Comparison of ENCODE assay signal across 1 cellular context in the genomic region with DNA sequence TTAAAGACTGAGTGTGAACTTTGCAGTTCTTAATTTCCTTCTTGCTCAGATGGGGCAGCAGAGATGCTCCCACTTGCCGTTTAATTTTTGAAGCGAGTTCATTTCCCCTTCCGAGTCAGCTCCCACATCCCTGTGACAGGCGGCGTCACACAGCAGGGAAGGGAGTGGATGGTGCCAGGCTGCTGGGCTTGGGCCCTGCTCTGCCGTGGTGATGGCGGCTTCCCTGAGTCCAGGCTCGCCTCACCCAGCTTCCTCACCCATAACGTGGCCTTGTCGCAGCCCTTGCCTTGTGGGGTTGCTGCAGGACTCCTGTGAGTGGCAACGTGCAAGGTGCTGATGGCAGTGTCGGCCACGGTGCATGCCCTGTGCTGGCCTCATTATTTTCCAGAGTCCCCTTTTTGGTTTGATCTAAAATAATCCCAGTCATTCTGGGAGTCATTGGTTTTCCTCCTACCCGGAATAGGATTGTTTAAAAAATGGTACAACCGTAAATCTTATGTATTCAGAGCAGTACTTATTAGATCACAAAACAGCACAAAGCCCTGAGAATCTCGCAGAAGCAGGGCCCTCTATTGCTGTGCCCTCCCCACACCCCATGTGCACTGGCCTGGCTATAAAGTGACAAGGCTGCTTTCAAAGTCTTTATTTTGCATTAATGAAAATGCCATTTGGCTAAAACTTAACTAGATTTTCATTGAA.
TF ChIP-seq lines count a peak whose summit lies in the region.

No MANE protein-coding gene starts in this region.

TF ChIP-seq in H1, 55 proteins besides CTCF, POLR2A, EP300 and RAD21:
- TF ChIP-seq, protein P1, sequence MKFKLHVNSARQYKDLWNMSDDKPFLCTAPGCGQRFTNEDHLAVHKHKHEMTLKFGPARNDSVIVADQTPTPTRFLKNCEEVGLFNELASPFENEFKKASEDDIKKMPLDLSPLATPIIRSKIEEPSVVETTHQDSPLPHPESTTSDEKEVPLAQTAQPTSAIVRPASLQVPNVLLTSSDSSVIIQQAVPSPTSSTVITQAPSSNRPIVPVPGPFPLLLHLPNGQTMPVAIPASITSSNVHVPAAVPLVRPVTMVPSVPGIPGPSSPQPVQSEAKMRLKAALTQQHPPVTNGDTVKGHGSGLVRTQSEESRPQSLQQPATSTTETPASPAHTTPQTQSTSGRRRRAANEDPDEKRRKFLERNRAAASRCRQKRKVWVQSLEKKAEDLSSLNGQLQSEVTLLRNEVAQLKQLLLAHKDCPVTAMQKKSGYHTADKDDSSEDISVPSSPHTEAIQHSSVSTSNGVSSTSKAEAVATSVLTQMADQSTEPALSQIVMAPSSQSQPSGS (IDR thresholded peaks at IDR 0.05; ENCODE audit: low read length): no peak
- TF ChIP-seq ZNF274 (IDR thresholded peaks at IDR 0.05; ENCODE audit: borderline replicate concordance, extremely low read depth, low read length) (no peak), HDAC2 (IDR thresholded peaks at IDR 0.05; ENCODE audit: borderline replicate concordance in 1 of 2, low read depth in 2 of 2, low read length in 2 of 2) (no peak), SUZ12 (IDR thresholded peaks at IDR 0.05; ENCODE audit: low read length) (no peak), SP1 (IDR thresholded peaks at IDR 0.05; ENCODE audit: low read depth, low read length) (no peak), CREB1 (IDR thresholded peaks at IDR 0.05) (no peak), GTF2F1 (IDR thresholded peaks at IDR 0.05; ENCODE audit: borderline replicate concordance, low read depth, low read length) (no peak), RXRA (IDR thresholded peaks at IDR 0.05; ENCODE audit: insufficient read depth, low read depth, low read length) (no peak), HDAC6 (IDR thresholded peaks at IDR 0.05; ENCODE audit: low read depth, low read length) (no peak), TBP (IDR thresholded peaks at IDR 0.05; ENCODE audit: low read depth, low read length) (no peak), SIRT6 (IDR thresholded peaks at IDR 0.05; ENCODE audit: low read length) (no peak), SRF (IDR thresholded peaks at IDR 0.05; ENCODE audit: low read depth, low read length) (no peak), GABPA (IDR thresholded peaks at IDR 0.05; ENCODE audit: borderline replicate concordance, insufficient read depth, low read length) (no peak), CHD2 (IDR thresholded peaks at IDR 0.05; ENCODE audit: low read length) (no peak)
- TF ChIP-seq, protein P2, sequence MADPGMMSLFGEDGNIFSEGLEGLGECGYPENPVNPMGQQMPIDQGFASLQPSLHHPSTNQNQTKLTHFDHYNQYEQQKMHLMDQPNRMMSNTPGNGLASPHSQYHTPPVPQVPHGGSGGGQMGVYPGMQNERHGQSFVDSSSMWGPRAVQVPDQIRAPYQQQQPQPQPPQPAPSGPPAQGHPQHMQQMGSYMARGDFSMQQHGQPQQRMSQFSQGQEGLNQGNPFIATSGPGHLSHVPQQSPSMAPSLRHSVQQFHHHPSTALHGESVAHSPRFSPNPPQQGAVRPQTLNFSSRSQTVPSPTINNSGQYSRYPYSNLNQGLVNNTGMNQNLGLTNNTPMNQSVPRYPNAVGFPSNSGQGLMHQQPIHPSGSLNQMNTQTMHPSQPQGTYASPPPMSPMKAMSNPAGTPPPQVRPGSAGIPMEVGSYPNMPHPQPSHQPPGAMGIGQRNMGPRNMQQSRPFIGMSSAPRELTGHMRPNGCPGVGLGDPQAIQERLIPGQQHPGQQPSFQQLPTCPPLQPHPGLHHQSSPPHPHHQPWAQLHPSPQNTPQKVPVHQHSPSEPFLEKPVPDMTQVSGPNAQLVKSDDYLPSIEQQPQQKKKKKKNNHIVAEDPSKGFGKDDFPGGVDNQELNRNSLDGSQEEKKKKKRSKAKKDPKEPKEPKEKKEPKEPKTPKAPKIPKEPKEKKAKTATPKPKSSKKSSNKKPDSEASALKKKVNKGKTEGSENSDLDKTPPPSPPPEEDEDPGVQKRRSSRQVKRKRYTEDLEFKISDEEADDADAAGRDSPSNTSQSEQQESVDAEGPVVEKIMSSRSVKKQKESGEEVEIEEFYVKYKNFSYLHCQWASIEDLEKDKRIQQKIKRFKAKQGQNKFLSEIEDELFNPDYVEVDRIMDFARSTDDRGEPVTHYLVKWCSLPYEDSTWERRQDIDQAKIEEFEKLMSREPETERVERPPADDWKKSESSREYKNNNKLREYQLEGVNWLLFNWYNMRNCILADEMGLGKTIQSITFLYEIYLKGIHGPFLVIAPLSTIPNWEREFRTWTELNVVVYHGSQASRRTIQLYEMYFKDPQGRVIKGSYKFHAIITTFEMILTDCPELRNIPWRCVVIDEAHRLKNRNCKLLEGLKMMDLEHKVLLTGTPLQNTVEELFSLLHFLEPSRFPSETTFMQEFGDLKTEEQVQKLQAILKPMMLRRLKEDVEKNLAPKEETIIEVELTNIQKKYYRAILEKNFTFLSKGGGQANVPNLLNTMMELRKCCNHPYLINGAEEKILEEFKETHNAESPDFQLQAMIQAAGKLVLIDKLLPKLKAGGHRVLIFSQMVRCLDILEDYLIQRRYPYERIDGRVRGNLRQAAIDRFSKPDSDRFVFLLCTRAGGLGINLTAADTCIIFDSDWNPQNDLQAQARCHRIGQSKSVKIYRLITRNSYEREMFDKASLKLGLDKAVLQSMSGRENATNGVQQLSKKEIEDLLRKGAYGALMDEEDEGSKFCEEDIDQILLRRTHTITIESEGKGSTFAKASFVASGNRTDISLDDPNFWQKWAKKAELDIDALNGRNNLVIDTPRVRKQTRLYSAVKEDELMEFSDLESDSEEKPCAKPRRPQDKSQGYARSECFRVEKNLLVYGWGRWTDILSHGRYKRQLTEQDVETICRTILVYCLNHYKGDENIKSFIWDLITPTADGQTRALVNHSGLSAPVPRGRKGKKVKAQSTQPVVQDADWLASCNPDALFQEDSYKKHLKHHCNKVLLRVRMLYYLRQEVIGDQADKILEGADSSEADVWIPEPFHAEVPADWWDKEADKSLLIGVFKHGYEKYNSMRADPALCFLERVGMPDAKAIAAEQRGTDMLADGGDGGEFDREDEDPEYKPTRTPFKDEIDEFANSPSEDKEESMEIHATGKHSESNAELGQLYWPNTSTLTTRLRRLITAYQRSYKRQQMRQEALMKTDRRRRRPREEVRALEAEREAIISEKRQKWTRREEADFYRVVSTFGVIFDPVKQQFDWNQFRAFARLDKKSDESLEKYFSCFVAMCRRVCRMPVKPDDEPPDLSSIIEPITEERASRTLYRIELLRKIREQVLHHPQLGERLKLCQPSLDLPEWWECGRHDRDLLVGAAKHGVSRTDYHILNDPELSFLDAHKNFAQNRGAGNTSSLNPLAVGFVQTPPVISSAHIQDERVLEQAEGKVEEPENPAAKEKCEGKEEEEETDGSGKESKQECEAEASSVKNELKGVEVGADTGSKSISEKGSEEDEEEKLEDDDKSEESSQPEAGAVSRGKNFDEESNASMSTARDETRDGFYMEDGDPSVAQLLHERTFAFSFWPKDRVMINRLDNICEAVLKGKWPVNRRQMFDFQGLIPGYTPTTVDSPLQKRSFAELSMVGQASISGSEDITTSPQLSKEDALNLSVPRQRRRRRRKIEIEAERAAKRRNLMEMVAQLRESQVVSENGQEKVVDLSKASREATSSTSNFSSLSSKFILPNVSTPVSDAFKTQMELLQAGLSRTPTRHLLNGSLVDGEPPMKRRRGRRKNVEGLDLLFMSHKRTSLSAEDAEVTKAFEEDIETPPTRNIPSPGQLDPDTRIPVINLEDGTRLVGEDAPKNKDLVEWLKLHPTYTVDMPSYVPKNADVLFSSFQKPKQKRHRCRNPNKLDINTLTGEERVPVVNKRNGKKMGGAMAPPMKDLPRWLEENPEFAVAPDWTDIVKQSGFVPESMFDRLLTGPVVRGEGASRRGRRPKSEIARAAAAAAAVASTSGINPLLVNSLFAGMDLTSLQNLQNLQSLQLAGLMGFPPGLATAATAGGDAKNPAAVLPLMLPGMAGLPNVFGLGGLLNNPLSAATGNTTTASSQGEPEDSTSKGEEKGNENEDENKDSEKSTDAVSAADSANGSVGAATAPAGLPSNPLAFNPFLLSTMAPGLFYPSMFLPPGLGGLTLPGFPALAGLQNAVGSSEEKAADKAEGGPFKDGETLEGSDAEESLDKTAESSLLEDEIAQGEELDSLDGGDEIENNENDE (IDR thresholded peaks at IDR 0.05; ENCODE audit: insufficient replicate concordance, low read length): no peak
- TF ChIP-seq, protein P3, sequence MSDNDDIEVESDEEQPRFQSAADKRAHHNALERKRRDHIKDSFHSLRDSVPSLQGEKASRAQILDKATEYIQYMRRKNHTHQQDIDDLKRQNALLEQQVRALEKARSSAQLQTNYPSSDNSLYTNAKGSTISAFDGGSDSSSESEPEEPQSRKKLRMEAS (IDR thresholded peaks at IDR 0.05): no peak
TF ChIP-seq in H1: peak in this region for 0.
